ENCODE assay signal across 1 cellular context in genomic region chr20:325043-325888, GRCh38.
TF ChIP-seq lines count a peak whose summit lies in the region.

SOX12 (plus strand) TSS chr20:325552; CDS start chr20:325925, 373 bp downstream.

TF ChIP-seq in HepG2, 621 proteins besides CTCF, POLR2A, EP300 and RAD21 (continued from another document and continues in another):
- TF ChIP-seq ZNF318 (CRISPR knock-in tag; IDR thresholded peaks at IDR 0.05) (no peak), ARHGAP35 (CRISPR knock-in tag; IDR thresholded peaks at IDR 0.05; ENCODE audit: borderline replicate concordance) (no peak; the same call in 1 of the 2 replicates), PRMT3 (CRISPR knock-in tag; IDR thresholded peaks at IDR 0.05; ENCODE audit: borderline replicate concordance, low read depth) (peak; percentile 31), ZNF333 (CRISPR knock-in tag; IDR thresholded peaks at IDR 0.05; ENCODE audit: borderline replicate concordance) (no peak), ZBTB3 (CRISPR knock-in tag; IDR thresholded peaks at IDR 0.05; ENCODE audit: borderline replicate concordance, low read depth) (no peak), NCOA5 (CRISPR knock-in tag; IDR thresholded peaks at IDR 0.05) (no peak), TEAD2 (CRISPR knock-in tag; IDR thresholded peaks at IDR 0.05) (no peak; the same call in 1 of the 2 replicates), SIX4 (CRISPR knock-in tag; IDR thresholded peaks at IDR 0.05) (no peak; the same call in 1 of the 2 replicates), ONECUT2 (CRISPR knock-in tag; IDR thresholded peaks at IDR 0.05) (no peak), NR0B2 (CRISPR knock-in tag; IDR thresholded peaks at IDR 0.05) (no peak), SIN3A (IDR thresholded peaks at IDR 0.05; ENCODE audit: borderline replicate concordance, low read depth, low read length) (peak; percentile 90), RFX1 (IDR thresholded peaks at IDR 0.05) (no peak), ZNF33B (CRISPR knock-in tag; IDR thresholded peaks at IDR 0.05) (no peak; the same call in 1 of the 2 replicates), PATZ1 (CRISPR knock-in tag; IDR thresholded peaks at IDR 0.05) (peak; percentile 95), ASH2L (IDR thresholded peaks at IDR 0.05; ENCODE audit: insufficient read length, low read depth, low read length) (peak; percentile 31), CENPX (CRISPR knock-in tag; IDR thresholded peaks at IDR 0.05) (no peak), ZNF660 (CRISPR knock-in tag; IDR thresholded peaks at IDR 0.05; ENCODE audit: borderline replicate concordance, low read depth) (no peak), KDM1A (CRISPR knock-in tag; IDR thresholded peaks at IDR 0.05) (no peak), MXD3 (CRISPR knock-in tag; IDR thresholded peaks at IDR 0.05) (no peak), ZNF274 (CRISPR knock-in tag; IDR thresholded peaks at IDR 0.05) (no peak; the same call in 1 of the 2 replicates), POLR2G (IDR thresholded peaks at IDR 0.05; ENCODE audit: low read depth, low read length) (peak; percentile 91), BHLHE40 (IDR thresholded peaks at IDR 0.05; ENCODE audit: low read length) (peak; percentile 87), TOPORS (CRISPR knock-in tag; IDR thresholded peaks at IDR 0.05) (no peak; the same call in 1 of the 2 replicates), ZKSCAN5 (CRISPR knock-in tag; IDR thresholded peaks at IDR 0.05) (no peak), ZFP36 (IDR thresholded peaks at IDR 0.05; ENCODE audit: borderline replicate concordance, low read depth, low read length, partially characterized antibody) (no peak), MLLT10 (CRISPR knock-in tag; IDR thresholded peaks at IDR 0.05) (no peak), ZFYVE20 (CRISPR knock-in tag; IDR thresholded peaks at IDR 0.05; ENCODE audit: borderline replicate concordance, low read depth) (no peak), NFKB2 (CRISPR knock-in tag; IDR thresholded peaks at IDR 0.05; ENCODE audit: borderline replicate concordance) (peak; percentile 76; the same call in 1 of the 2 replicates), GATA4 (IDR thresholded peaks at IDR 0.05; ENCODE audit: borderline replicate concordance, low read depth) (no peak), AKAP8 (CRISPR knock-in tag; IDR thresholded peaks at IDR 0.05) (peak; percentile 91), PHF21A (CRISPR knock-in tag; IDR thresholded peaks at IDR 0.05) (peak; percentile 79), MEIS2 (CRISPR knock-in tag; IDR thresholded peaks at IDR 0.05) (peak; percentile 88), MZF1 (CRISPR knock-in tag; IDR thresholded peaks at IDR 0.05; ENCODE audit: borderline replicate concordance) (no peak), SALL2 (CRISPR knock-in tag; IDR thresholded peaks at IDR 0.05) (peak; percentile 52; the same call in 1 of the 2 replicates), ZNF263 (CRISPR knock-in tag; IDR thresholded peaks at IDR 0.05) (0 out of 2 replicates have a peak, but pooled peaks have one; percentile 7), ZNF343 (CRISPR knock-in tag; IDR thresholded peaks at IDR 0.05) (no peak)
- TF ChIP-seq, protein P1, sequence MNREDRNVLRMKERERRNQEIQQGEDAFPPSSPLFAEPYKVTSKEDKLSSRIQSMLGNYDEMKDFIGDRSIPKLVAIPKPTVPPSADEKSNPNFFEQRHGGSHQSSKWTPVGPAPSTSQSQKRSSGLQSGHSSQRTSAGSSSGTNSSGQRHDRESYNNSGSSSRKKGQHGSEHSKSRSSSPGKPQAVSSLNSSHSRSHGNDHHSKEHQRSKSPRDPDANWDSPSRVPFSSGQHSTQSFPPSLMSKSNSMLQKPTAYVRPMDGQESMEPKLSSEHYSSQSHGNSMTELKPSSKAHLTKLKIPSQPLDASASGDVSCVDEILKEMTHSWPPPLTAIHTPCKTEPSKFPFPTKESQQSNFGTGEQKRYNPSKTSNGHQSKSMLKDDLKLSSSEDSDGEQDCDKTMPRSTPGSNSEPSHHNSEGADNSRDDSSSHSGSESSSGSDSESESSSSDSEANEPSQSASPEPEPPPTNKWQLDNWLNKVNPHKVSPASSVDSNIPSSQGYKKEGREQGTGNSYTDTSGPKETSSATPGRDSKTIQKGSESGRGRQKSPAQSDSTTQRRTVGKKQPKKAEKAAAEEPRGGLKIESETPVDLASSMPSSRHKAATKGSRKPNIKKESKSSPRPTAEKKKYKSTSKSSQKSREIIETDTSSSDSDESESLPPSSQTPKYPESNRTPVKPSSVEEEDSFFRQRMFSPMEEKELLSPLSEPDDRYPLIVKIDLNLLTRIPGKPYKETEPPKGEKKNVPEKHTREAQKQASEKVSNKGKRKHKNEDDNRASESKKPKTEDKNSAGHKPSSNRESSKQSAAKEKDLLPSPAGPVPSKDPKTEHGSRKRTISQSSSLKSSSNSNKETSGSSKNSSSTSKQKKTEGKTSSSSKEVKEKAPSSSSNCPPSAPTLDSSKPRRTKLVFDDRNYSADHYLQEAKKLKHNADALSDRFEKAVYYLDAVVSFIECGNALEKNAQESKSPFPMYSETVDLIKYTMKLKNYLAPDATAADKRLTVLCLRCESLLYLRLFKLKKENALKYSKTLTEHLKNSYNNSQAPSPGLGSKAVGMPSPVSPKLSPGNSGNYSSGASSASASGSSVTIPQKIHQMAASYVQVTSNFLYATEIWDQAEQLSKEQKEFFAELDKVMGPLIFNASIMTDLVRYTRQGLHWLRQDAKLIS (CRISPR knock-in tag; IDR thresholded peaks at IDR 0.05), result no peak
- TF ChIP-seq, protein P2, sequence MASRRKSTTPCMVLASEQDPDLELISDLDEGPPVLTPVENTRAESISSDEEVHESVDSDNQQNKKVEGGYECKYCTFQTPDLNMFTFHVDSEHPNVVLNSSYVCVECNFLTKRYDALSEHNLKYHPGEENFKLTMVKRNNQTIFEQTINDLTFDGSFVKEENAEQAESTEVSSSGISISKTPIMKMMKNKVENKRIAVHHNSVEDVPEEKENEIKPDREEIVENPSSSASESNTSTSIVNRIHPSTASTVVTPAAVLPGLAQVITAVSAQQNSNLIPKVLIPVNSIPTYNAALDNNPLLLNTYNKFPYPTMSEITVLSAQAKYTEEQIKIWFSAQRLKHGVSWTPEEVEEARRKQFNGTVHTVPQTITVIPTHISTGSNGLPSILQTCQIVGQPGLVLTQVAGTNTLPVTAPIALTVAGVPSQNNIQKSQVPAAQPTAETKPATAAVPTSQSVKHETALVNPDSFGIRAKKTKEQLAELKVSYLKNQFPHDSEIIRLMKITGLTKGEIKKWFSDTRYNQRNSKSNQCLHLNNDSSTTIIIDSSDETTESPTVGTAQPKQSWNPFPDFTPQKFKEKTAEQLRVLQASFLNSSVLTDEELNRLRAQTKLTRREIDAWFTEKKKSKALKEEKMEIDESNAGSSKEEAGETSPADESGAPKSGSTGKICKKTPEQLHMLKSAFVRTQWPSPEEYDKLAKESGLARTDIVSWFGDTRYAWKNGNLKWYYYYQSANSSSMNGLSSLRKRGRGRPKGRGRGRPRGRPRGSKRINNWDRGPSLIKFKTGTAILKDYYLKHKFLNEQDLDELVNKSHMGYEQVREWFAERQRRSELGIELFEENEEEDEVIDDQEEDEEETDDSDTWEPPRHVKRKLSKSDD (CRISPR knock-in tag; IDR thresholded peaks at IDR 0.05; ENCODE audit: low read depth), result no peak
- TF ChIP-seq, protein P3, sequence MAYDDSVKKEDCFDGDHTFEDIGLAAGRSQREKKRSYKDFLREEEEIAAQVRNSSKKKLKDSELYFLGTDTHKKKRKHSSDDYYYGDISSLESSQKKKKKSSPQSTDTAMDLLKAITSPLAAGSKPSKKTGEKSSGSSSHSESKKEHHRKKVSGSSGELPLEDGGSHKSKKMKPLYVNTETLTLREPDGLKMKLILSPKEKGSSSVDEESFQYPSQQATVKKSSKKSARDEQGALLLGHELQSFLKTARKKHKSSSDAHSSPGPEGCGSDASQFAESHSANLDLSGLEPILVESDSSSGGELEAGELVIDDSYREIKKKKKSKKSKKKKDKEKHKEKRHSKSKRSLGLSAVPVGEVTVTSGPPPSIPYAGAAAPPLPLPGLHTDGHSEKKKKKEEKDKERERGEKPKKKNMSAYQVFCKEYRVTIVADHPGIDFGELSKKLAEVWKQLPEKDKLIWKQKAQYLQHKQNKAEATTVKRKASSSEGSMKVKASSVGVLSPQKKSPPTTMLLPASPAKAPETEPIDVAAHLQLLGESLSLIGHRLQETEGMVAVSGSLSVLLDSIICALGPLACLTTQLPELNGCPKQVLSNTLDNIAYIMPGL (CRISPR knock-in tag; IDR thresholded peaks at IDR 0.05; ENCODE audit: borderline replicate concordance in 1 of 2, low read depth in 1 of 2), result peak in 1 of 2 experiments; percentile 19; a peak in 3 of 4 replicates
- TF ChIP-seq, protein P4, sequence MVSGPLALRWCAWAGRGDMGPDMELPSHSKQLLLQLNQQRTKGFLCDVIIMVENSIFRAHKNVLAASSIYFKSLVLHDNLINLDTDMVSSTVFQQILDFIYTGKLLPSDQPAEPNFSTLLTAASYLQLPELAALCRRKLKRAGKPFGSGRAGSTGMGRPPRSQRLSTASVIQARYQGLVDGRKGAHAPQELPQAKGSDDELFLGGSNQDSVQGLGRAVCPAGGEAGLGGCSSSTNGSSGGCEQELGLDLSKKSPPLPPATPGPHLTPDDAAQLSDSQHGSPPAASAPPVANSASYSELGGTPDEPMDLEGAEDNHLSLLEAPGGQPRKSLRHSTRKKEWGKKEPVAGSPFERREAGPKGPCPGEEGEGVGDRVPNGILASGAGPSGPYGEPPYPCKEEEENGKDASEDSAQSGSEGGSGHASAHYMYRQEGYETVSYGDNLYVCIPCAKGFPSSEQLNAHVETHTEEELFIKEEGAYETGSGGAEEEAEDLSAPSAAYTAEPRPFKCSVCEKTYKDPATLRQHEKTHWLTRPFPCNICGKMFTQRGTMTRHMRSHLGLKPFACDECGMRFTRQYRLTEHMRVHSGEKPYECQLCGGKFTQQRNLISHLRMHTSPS (CRISPR knock-in tag; IDR thresholded peaks at IDR 0.05; ENCODE audit: low read depth), result no peak
